ENCODE assay signal across 18 cellular contexts in the genomic region with DNA sequence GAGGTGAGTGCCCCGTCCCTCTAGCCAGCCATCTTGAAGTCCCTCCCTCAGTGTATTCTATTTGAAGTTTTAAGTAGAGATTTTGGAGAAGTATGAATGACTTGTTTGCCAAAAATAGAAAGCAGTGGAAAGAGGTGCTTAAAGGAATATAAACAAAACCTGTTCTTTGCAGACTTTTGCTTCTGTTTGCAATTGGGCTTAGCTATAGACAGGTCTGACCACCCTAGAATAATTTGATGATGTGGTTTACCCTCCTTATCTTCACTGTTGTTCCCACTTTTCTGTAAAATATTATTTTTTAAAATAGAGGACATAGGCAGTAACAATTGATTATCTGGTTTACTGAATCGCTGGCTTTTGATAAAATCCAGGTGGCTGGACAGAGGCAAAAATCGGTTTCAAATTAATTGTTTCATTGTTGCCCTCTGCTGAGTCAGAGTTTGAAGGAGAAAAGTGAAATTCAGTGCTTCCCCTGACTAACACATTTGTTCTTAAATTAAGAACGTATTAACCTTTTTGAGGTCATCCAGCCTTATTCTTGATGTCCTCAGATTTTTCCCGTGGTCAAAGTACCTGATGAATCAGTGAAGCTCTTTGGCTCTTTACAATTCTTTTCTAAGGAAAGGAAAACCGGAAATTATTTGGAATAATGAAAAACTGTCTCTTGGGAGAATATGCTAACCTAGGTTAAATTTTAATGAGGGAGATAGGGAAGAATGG. TPM values are rescaled to one million over a fixed set of nuclear protein-coding genes. Genes with fewer than 3 reads are reported as not detected.
DNase-seq lines count a peak whose midpoint lies in the region; ATAC-seq, FAIRE-seq and TF ChIP-seq lines count a peak whose summit lies in the region.
"Had no signal": no experiment of that assay in that cellular context is flagged by ENCODE, and none has a peak within 500 bp of the region (broad histone marks: within the 10 kb centered on the region; RNA-seq: fewer than 3 reads in every experiment).

No MANE protein-coding gene starts in this region.

- TF ChIP-seq EP300 in HepG2 (IDR thresholded peaks at IDR 0.05; ENCODE audit: low read depth in 2 of 2, low read length in 2 of 2) = no peak
- no peak for TF ChIP-seq EP300 in HepG2 (CRISPR knock-in tag; IDR thresholded peaks at IDR 0.05; ENCODE audit: borderline replicate concordance)

- no peak for TF ChIP-seq CTCF in HepG2 (CRISPR knock-in tag; IDR thresholded peaks at IDR 0.05)
- TF ChIP-seq CTCF in right lobe of liver (IDR thresholded peaks at IDR 0.05) = no peak
- TF ChIP-seq CTCF in fibroblast of mammary gland (conservative IDR thresholded peaks at IDR 0.05; ENCODE audit: control insufficient read depth, insufficient read depth, low read depth, low read length) = no peak

- no peak overlapping the region for H3K4me2 ChIP-seq in HepG2 (ENCODE audit: low read depth, low read length)

- in situ Hi-C loops in HepG2 (cut with HindIII; ENCODE audit: extremely low pct_ligation_motif_present, low pct_unique_long_range_greater_than_20kb) = no loop called here

- intact Hi-C loops in HepG2 (cut with micrococcal nuclease; ENCODE audit: unreplicated experiment) (no loop called here), right lobe of liver (cut with DNase I) (no loop called here)

- H4K20me1 ChIP-seq in HepG2 (ENCODE audit: insufficient read depth, low read length) = peaks cover 30% of the 10 kb centered on the region

- TF ChIP-seq RAD21 in HepG2 (CRISPR knock-in tag; IDR thresholded peaks at IDR 0.05) = no peak

- CTCF ChIA-PET in HepG2 (lab: Yijun Ruan, JAX; ENCODE audit: low intra/inter-chr PET ratio, low total read pairs) = no interaction called here

- no peak for FAIRE-seq in HepG2 (lab: Jason Lieb, UNC)
- FAIRE-seq: H54, K562 had no signal

- H3K36me3 ChIP-seq in HepG2 (replicated peaks in 1 of 2; ENCODE audit: control insufficient read depth in 1 of 2, insufficient read depth in 2 of 2, low read length in 2 of 2) (peaks cover 3 to 34% of the 10 kb centered on the region in 2 experiments), right lobe of liver (no peaks in the 10 kb centered on the region), SJSA1 (peaks cover 27% of the 10 kb centered on the region)
- H3K36me3 ChIP-seq: BE2C had no signal

- no peak overlapping the region for H2AFZ ChIP-seq in HepG2 (ENCODE audit: low read length)

- peaks cover 47% of the 10 kb centered on the region for H3K79me2 ChIP-seq in HepG2 (ENCODE audit: insufficient read depth, low read length)

- DNase-seq in HepG2 (ENCODE audit: low spot score) (no peak), right lobe of liver (no peak), SJSA1 (ENCODE audit: low read depth in 1 of 2, low spot score in 2 of 2) (no peak), fibroblast of mammary gland (ENCODE audit: low read depth) (peak; percentile 85), AG08395 (ENCODE audit: low spot score) (no peak), T-helper 1 cell (no peak), dedifferentiated amniotic fluid mesenchymal stem cell (ENCODE audit: extremely low spot score) (no peak), islet precursor cell (no peak)
- DNase-seq: BE2C, DMS79, NCI-H1092 treated with DMSO at 0.1 percent for 48 hours, NCI-H1436 treated with DMSO at 0.1 percent for 48 hours, NCI-H1930, NCI-H510A treated with DMSO at 0.1 percent for 48 hours, NCI-H774 had no signal

- POLR2A ChIA-PET in HepG2 (lab: Yijun Ruan, JAX) = no interaction called here

- H3K9me3 ChIP-seq in HepG2 (ENCODE audit: low read length) (peaks cover 9% of the 10 kb centered on the region; the same call in 1 of the 2 replicates), right lobe of liver (no peaks in the 10 kb centered on the region), SJSA1 (replicated peaks) (peaks cover 10% of the 10 kb centered on the region; the same call in 1 of the 2 replicates)

- 89% methylated on average over 6 of the region's 6 CpGs for WGBS in HepG2 (ENCODE audit: low lambda C conversion rate)
- 57% methylated on average over 6 of the region's 6 CpGs for WGBS in right lobe of liver (ENCODE audit: insufficient coverage, low coverage, low lambda C conversion rate, missing lambda C conversion rate)

- no TSS peak for BruUV-seq in HepG2 (replicated peaks; lab: Mats Ljungman, UMichigan)

- H3K4me3 ChIP-seq in HepG2 (replicated peaks in 1 of 3; ENCODE audit: insufficient read depth in 1 of 3, low read depth in 2 of 3, low read length in 3 of 3) (no peak overlapping the region), right lobe of liver (no peak overlapping the region), SJSA1 (no peak overlapping the region), fibroblast of mammary gland (ENCODE audit: control insufficient read depth, low read depth, low read length) (no peak overlapping the region)
- H3K4me3 ChIP-seq: K562 had no signal

- no peak for TF ChIP-seq POLR2A in HepG2 (IDR thresholded peaks at IDR 0.05; ENCODE audit: insufficient read depth in 1 of 2, low read depth in 2 of 2, low read length in 2 of 2)
- no peak for TF ChIP-seq POLR2A in right lobe of liver (IDR thresholded peaks at IDR 0.05)

- no peak overlapping the region for H3K9ac ChIP-seq in HepG2 (ENCODE audit: insufficient read depth, low read depth, low read length)

- H3K27me3 ChIP-seq in HepG2 (ENCODE audit: control insufficient read depth in 1 of 2, insufficient read depth in 2 of 2, low read length in 2 of 2) (no peaks in the 10 kb centered on the region), right lobe of liver (no peaks in the 10 kb centered on the region), SJSA1 (replicated peaks) (no peaks in the 10 kb centered on the region)

- ATAC-seq in HepG2 = no peak
- ATAC-seq in right lobe of liver = no peak
- ATAC-seq: K562, Right ventricle myocardium inferior had no signal

- H3K27ac ChIP-seq in HepG2 (ENCODE audit: extremely low read length, insufficient read depth, low read length) (no peak overlapping the region), right lobe of liver (no peak overlapping the region), SJSA1 (peak overlapping the region; percentile 1)

- no peaks in the 10 kb centered on the region for H3K4me1 ChIP-seq in HepG2 (ENCODE audit: insufficient read depth, low read length)
- no peaks in the 10 kb centered on the region for H3K4me1 ChIP-seq in right lobe of liver
- peaks cover 28% of the 10 kb centered on the region for H3K4me1 ChIP-seq in SJSA1 (replicated peaks)

TF ChIP-seq in HepG2, 621 proteins besides CTCF, POLR2A, EP300 and RAD21:
- TF ChIP-seq ZNF7 (CRISPR knock-in tag; IDR thresholded peaks at IDR 0.05) (peak; percentile 73), ZNF34 (CRISPR knock-in tag; IDR thresholded peaks at IDR 0.05; ENCODE audit: borderline replicate concordance) (no peak)

RNA-seq across cellular contexts. Expression of a gene that starts 21.4 kb away (rescaled TPM):
- 14.2 and 21.3 TPM in 2 replicates for total RNA-seq in HepG2 (2016; rRNA removed; fragmentation: Illumina TruSeq; extraction: Trizol)
- 1.8 and 2.9 TPM in 2 replicates for total RNA-seq in HepG2 (2016; cell fraction: cytosol; rRNA removed; fragmentation: Illumina TruSeq; extraction: Trizol; ENCODE audit: low read depth)
- 12.5 and 19.4 TPM in 2 replicates for total RNA-seq in HepG2 (2016; cell fraction: insoluble cytoplasmic fraction; rRNA removed; fragmentation: Illumina TruSeq; extraction: Trizol)
- 6.1 and 7.5 TPM in 2 replicates for total RNA-seq in HepG2 (2016; cell fraction: membrane; rRNA removed; fragmentation: Illumina TruSeq; extraction: Trizol)
- 50.3 and 60.9 TPM in 2 replicates for total RNA-seq in HepG2 (2016; cell fraction: nucleus; rRNA removed; fragmentation: Illumina TruSeq; extraction: Trizol)
- polyA plus RNA-seq in HepG2 (2011; rRNA removed) = 86.5 and 94.3 TPM in 2 replicates
- 44.8 and 76.5 TPM in 2 replicates for polyA plus RNA-seq in HepG2 (2011; cell fraction: cytosol; rRNA removed)
- polyA plus RNA-seq in HepG2 (2011; cell fraction: nucleus; rRNA removed) = 95.6 and 101 TPM in 2 replicates
- 29.4 and 71.4 TPM in 2 replicates for polyA plus RNA-seq in HepG2 (2012)
- 1.2 and 1.3 TPM in 2 replicates for polyA plus RNA-seq in HepG2 (2016; cell fraction: cytosol; fragmentation: Illumina TruSeq; extraction: Trizol; ENCODE audit: low read depth)
- 11.5 and 13.4 TPM in 2 replicates for polyA plus RNA-seq in HepG2 (2016; cell fraction: insoluble cytoplasmic fraction; fragmentation: Illumina TruSeq; extraction: Trizol; ENCODE audit: low read depth)
- polyA plus RNA-seq in HepG2 (2016; cell fraction: membrane; fragmentation: Illumina TruSeq; extraction: Trizol; ENCODE audit: low read depth) = 2.3 and 3.0 TPM in 2 replicates
- polyA plus RNA-seq in HepG2 (2016; cell fraction: nucleus; fragmentation: Illumina TruSeq; extraction: Trizol; ENCODE audit: insufficient read depth, low read depth) = 43.2 and 48.3 TPM in 2 replicates
- 24.4 and 91.8 TPM in 2 replicates for polyA minus RNA-seq in HepG2 (2011; rRNA and poly(A)+ RNA removed; ENCODE audit: low replicate concordance)
- polyA minus RNA-seq in HepG2 (2011; cell fraction: cytosol; rRNA and poly(A)+ RNA removed) = 75.8 and 111 TPM in 2 replicates
- 316 and 318 TPM in 2 replicates for polyA minus RNA-seq in HepG2 (2011; cell fraction: nucleus; rRNA and poly(A)+ RNA removed)
- total RNA-seq in right lobe of liver = 10 to 100 TPM in 5 of 6 experiments, 1 to 10 TPM in 1; 3.9 to 44.8 (median 12.2) TPM
- total RNA-seq in SJSA1 (2014; rRNA removed; shearing (Covaris generic)) = 16.9 and 26.4 TPM in 2 replicates
